In the genomic region with DNA sequence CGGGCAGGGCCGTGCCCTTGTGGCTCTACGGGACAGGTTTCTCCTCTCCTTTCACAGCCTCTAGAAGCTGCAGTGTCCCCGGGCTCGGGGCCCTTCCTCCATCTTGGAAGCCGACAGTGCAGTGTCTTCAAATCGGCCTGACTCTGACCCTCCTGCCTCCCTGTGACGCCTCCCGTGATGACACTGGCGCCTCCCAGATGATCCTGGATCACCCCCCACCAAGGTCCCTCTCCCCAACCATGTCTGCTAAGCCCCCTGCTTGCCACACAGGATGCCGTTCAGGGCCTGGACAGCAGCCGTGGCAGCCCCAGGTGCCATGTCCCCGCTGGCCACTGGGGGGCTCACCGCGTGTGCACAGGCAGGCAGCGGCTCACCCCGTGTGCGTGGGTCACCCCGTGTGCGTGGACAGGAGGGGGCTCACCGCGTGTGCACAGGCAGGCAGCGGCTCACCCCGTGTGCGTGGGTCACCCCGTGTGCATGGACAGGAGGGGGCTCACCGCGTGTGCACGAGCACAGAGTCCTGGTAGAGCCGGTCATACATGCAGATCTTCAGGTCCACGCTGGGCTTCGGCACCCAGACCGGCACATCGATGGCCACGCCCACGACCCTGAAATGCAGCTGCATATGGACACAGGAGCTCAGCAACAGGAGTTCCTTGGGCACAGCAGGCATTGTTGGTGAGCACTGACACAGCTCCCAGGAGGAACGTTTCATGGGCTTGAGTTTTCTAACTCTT, we compare ENCODE assay signal across 8 cellular contexts. TPM values are rescaled to one million over a fixed set of nuclear protein-coding genes. Genes with fewer than 3 reads are reported as not detected.
DNase-seq lines count a peak whose midpoint lies in the region; ATAC-seq and TF ChIP-seq lines count a peak whose summit lies in the region.

No MANE protein-coding gene starts in this region.

- TF ChIP-seq EP300 in esophagus muscularis mucosa (IDR thresholded peaks at IDR 0.05): no peak

- H3K4me1 ChIP-seq in esophagus muscularis mucosa (peaks cover 3 to 20% (median 17%) of the 10 kb centered on the region in 4 donors), thoracic aorta (ENCODE audit: control insufficient read depth in 1 of 2, low read depth in 2 of 2) (peaks cover 0 to 7% of the 10 kb centered on the region in 2 donors)

- peaks cover 9% of the 10 kb centered on the region for H3K4me1 Mint-ChIP-seq in neural crest cell

- TF ChIP-seq CTCF in esophagus muscularis mucosa (IDR thresholded peaks at IDR 0.05) (peak in 2 of 3 experiments; percentile 68 to 78), neural crest cell (conservative IDR thresholded peaks at IDR 0.05) (peak; percentile 90), thoracic aorta (IDR thresholded peaks at IDR 0.05) (peak; percentile 87)

- H3K9me3 Mint-ChIP-seq in neural crest cell: no peaks in the 10 kb centered on the region

- peaks cover 5% of the 10 kb centered on the region for H3K27me3 Mint-ChIP-seq in neural crest cell (ENCODE audit: low read depth)

- H3K27me3 ChIP-seq in esophagus muscularis mucosa (peaks cover 0 to 66% (median 0%) of the 10 kb centered on the region in 4 donors), thoracic aorta (replicated peaks; ENCODE audit: insufficient read depth) (no peaks in the 10 kb centered on the region)

- peak overlapping the region in 3 of 4 donors; percentile 11 to 15 (median 13) for H3K4me3 ChIP-seq in esophagus muscularis mucosa
- peak overlapping the region; percentile 29 for H3K4me3 ChIP-seq in thoracic aorta

- no peak for TF ChIP-seq POLR2A in esophagus muscularis mucosa (IDR thresholded peaks at IDR 0.05; ENCODE audit: low read depth)

- no peaks in the 10 kb centered on the region for H3K36me3 Mint-ChIP-seq in neural crest cell (ENCODE audit: low read depth)

- WGBS in esophagus muscularis mucosa: 23% methylated on average over 17 of the region's 37 CpGs

- DNase-seq in NCI-H1694 treated with DMSO at 0.1 percent for 48 hours (lab: John Stamatoyannopoulos, UW) (peak; percentile 4), NCI-H1694 (lab: John Stamatoyannopoulos, UW) (no peak), NCI-H748 (lab: John Stamatoyannopoulos, UW; ENCODE audit: unreplicated experiment) (peak; percentile 70), esophagus muscularis mucosa (ENCODE audit: extremely low spot score) (no peak), neural crest cell (ENCODE audit: low read depth, low spot score) (peak; percentile 73), thoracic aorta (ENCODE audit: low spot score) (no peak)
- peak; percentile 82 for DNase-seq in activated CD8-positive, alpha-beta memory T cell treated with anti-CD3 and anti-CD28 coated beads, Interleukin-2, amount 50 U/mL, for 48 hours

- no peak overlapping the region for H3K4me3 Mint-ChIP-seq in neural crest cell

- H3K27ac Mint-ChIP-seq in neural crest cell (ENCODE audit: unreplicated experiment): no peak overlapping the region

- H3K36me3 ChIP-seq in esophagus muscularis mucosa (no peaks in the 10 kb centered on the region), thoracic aorta (no peaks in the 10 kb centered on the region)

- no peaks in the 10 kb centered on the region for H3K9me3 ChIP-seq in esophagus muscularis mucosa
- no peaks in the 10 kb centered on the region for H3K9me3 ChIP-seq in thoracic aorta

- H3K27ac ChIP-seq in esophagus muscularis mucosa (replicated peaks in 1 of 4) (no peak overlapping the region), thoracic aorta (no peak overlapping the region)

- ATAC-seq in thoracic aorta (ENCODE audit: insufficient number of reproducible peaks, low FRiP score, low read depth): no peak
- ATAC-seq in HG02798 (IDR thresholded peaks at IDR 0.05; ENCODE audit: poor library complexity, unreplicated experiment): no peak

- intact Hi-C loops in esophagus muscularis mucosa (cut with DNase I): no loop called here

RNA-seq across cellular contexts. Expression of a gene that starts 24.9 kb away (rescaled TPM):
- total RNA-seq in esophagus muscularis mucosa: 1 to 10 TPM in 3 of 4 donors, not detected in 1; 1.4 to 6.3 (median 4.2) TPM
- 3.7 and 4.6 TPM in 2 replicates for total RNA-seq in neural crest cell
- total RNA-seq in thoracic aorta: not detected

RNA-seq across cellular contexts. Expression of a gene that starts 28.9 kb away (rescaled TPM):
- total RNA-seq in esophagus muscularis mucosa: not detected
- 0.57 and 0.63 TPM in 2 replicates for total RNA-seq in neural crest cell
- total RNA-seq in thoracic aorta: not detected

RNA-seq across cellular contexts. Expression of a gene that starts 53.1 kb away (rescaled TPM):
- total RNA-seq in esophagus muscularis mucosa: 100 to 1,000 TPM; 124 to 166 (median 161) TPM
- total RNA-seq in neural crest cell: 470 and 474 TPM in 2 replicates
- 100 to 1,000 TPM; 169 to 200 TPM for total RNA-seq in thoracic aorta

RNA-seq across cellular contexts. Expression of a gene that starts 59.6 kb away (rescaled TPM):
- total RNA-seq in esophagus muscularis mucosa (not detected), neural crest cell (0.12 and 0.32 TPM in 2 replicates), thoracic aorta (not detected)

Comparison
In these comparisons a context has a peak if more than half of its experiments do, and no peak if none do; other contexts are left out.
1. DNase-seq: peak in NCI-H1694 treated with DMSO at 0.1 percent for 48 hours (single experiment), NCI-H748 (single experiment), activated CD8-positive, alpha-beta memory T cell treated with anti-CD3 and anti-CD28 coated beads, Interleukin-2, amount 50 U/mL, for 48 hours (single experiment) and neural crest cell (single experiment); none in NCI-H1694 (single experiment), esophagus muscularis mucosa (single experiment) and thoracic aorta (single experiment).
2. Peak in every context shown above with its lines, with median percentiles within 50 percentile points of each other: CTCF ChIP-seq.